In the genomic region with DNA sequence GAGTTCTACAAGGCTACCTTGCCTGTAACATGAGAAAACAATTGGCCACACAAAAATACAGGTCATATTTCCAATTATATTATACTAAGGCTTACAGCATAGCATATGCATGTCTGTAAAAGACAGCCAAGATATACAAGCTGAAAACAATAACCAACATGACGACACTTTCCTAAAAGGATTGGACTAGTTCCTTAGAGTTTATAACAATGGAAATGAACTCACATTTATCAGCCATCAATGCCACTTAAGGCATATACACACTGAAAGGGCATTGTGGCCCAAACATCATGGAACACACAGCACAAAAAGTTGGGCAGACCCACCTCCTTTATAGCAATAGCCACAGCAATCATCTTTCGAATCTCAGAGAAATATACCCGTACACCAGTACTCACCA, we compare ENCODE assay signal across 19 cellular contexts. TPM values are rescaled to one million over a fixed set of nuclear protein-coding genes. Genes with fewer than 3 reads are reported as not detected.
DNase-seq lines count a peak whose midpoint lies in the region; ATAC-seq, FAIRE-seq and TF ChIP-seq lines count a peak whose summit lies in the region.
"Had no signal": no experiment of that assay in that cellular context is flagged by ENCODE, and none has a peak within 500 bp of the region (broad histone marks: within the 10 kb centered on the region; RNA-seq: fewer than 3 reads in every experiment).

No MANE protein-coding gene starts in this region.

- FAIRE-seq in A549 (lab: Jason Lieb, UNC): no peak
- FAIRE-seq: A204.1, D721Med, G401.6, GM12891, H1, HepG2 had no signal

- peaks cover 3% of the 10 kb centered on the region for H3K36me3 Mint-ChIP-seq in mesothelial cell of epicardium
- no peaks in the 10 kb centered on the region for H3K36me3 Mint-ChIP-seq in MCF 10A (ENCODE audit: insufficient read depth, unreplicated experiment)
- H3K36me3 Mint-ChIP-seq: IgD-negative memory B cell had no signal

- 0 out of 3 replicates have a peak overlapping the region, but pooled peaks have one; percentile 3 for H3K4me2 ChIP-seq in A549

- TF ChIP-seq EP300 in A549 (IDR thresholded peaks at IDR 0.05) (no peak), Ishikawa (IDR thresholded peaks at IDR 0.05; ENCODE audit: borderline replicate concordance) (no peak; the same call in 1 of the 2 replicates)

- DNase-seq in A549 (ENCODE audit: low read depth in 1 of 2, low spot score in 1 of 2) (no peak), dermis blood vessel endothelial cell (peak; percentile 59), mesothelial cell of epicardium (ENCODE audit: low spot score in 2 of 2, unreplicated experiment in 2 of 2) (no peak), psoas muscle (no peak), MCF 10A (ENCODE audit: unreplicated experiment) (no peak), MG63 (no peak)
- DNase-seq: AML-193; Caco-2; CD4-positive, alpha-beta T cell; H9 had no signal

- TF ChIP-seq POLR2A in A549 (IDR thresholded peaks at IDR 0.05; ENCODE audit: low read length): no peak

- no TSS peak for BruUV-seq in MCF 10A (replicated peaks; lab: Mats Ljungman, UMichigan)

- H3K27me3 ChIP-seq in psoas muscle (ENCODE audit: insufficient read depth in 3 of 3, low read length in 2 of 3) (no peaks in the 10 kb centered on the region), MG63 (no peaks in the 10 kb centered on the region)

- H3K36me3 ChIP-seq in psoas muscle (ENCODE audit: insufficient read depth in 1 of 2, low read depth in 1 of 2) (no peaks in the 10 kb centered on the region), MG63 (no peaks in the 10 kb centered on the region)

- H3K4me1 ChIP-seq in A549: peaks cover 22% of the 10 kb centered on the region
- peaks cover 11% of the 10 kb centered on the region for H3K4me1 ChIP-seq in psoas muscle

- peak overlapping the region; percentile 49 for H3K27ac Mint-ChIP-seq in mesothelial cell of epicardium
- H3K27ac Mint-ChIP-seq in MCF 10A (ENCODE audit: low read depth, unreplicated experiment): no peak overlapping the region
- H3K27ac Mint-ChIP-seq: CD4-positive, alpha-beta T cell; H9; IgD-negative memory B cell had no signal

- TF ChIP-seq RAD21 in A549 (conservative IDR thresholded peaks at IDR 0.05 in 1 of 2, IDR thresholded peaks at IDR 0.05 in 1 of 2) (no peak), Ishikawa (IDR thresholded peaks at IDR 0.05; ENCODE audit: low read depth) (no peak; the same call in 1 of the 2 replicates)

- ATAC-seq in A549 (no peak; a peak in 1 of 6 replicates), psoas muscle (no peak)
- ATAC-seq: HepG2 had no signal

- H3K4me3 Mint-ChIP-seq in mesothelial cell of epicardium: no peak overlapping the region
- H3K4me3 Mint-ChIP-seq in MCF 10A (ENCODE audit: unreplicated experiment): no peak overlapping the region
- H3K4me3 Mint-ChIP-seq: CD4-positive, alpha-beta T cell; H9; IgD-negative memory B cell had no signal

- peaks cover 48% of the 10 kb centered on the region for H3K4me1 Mint-ChIP-seq in mesothelial cell of epicardium
- no peaks in the 10 kb centered on the region for H3K4me1 Mint-ChIP-seq in MCF 10A (ENCODE audit: insufficient read depth, unreplicated experiment)
- H3K4me1 Mint-ChIP-seq: H9, IgD-negative memory B cell had no signal

- H3K27me3 Mint-ChIP-seq in mesothelial cell of epicardium (ENCODE audit: low read depth) (no peaks in the 10 kb centered on the region), MCF 10A (ENCODE audit: insufficient read depth, unreplicated experiment) (no peaks in the 10 kb centered on the region)
- H3K27me3 Mint-ChIP-seq: CD4-positive, alpha-beta T cell; IgD-negative memory B cell had no signal

- H3K9me3 ChIP-seq in A549 (no peaks in the 10 kb centered on the region), psoas muscle (no peaks in the 10 kb centered on the region), MG63 (no peaks in the 10 kb centered on the region)
- H3K9me3 ChIP-seq: Caco-2 had no signal

- TF ChIP-seq CTCF in A549 (IDR thresholded peaks at IDR 0.05) (no peak), mesothelial cell of epicardium (IDR thresholded peaks at IDR 0.05; ENCODE audit: unreplicated experiment) (no peak), psoas muscle (IDR thresholded peaks at IDR 0.05) (no peak), MCF 10A (IDR thresholded peaks at IDR 0.05; ENCODE audit: unreplicated experiment) (no peak)

- H3K9me3 Mint-ChIP-seq in mesothelial cell of epicardium: peaks cover 10% of the 10 kb centered on the region
- no peaks in the 10 kb centered on the region for H3K9me3 Mint-ChIP-seq in MCF 10A (ENCODE audit: unreplicated experiment)
- H3K9me3 Mint-ChIP-seq: CD4-positive, alpha-beta T cell; H9; IgD-negative memory B cell had no signal

- POLR2A ChIA-PET in A549 (lab: Yijun Ruan, JAX): interaction anchor here (1.0 kb wide), 1 partner anchor 52 kb away, joined by 4 read pairs; a partner anchor contains a TSS
- POLR2A ChIA-PET in MCF 10A (lab: Yijun Ruan, JAX): interaction anchor here (0.8 to 0.9 kb wide), 2 partner anchors 14 to 22 kb away, joined by 3 read pairs; no protein-coding TSS in a partner anchor

- intact Hi-C loops in psoas muscle (cut with DNase I): no loop called here
- intact Hi-C loops in MCF 10A (cut with micrococcal nuclease): no loop called here

- 89% methylated on average over 3 of the region's 3 CpGs for WGBS in A549 (ENCODE audit: missing lambda C conversion rate)
- WGBS in psoas muscle, 3 donors: 74 to 82% (median 78%) methylated on average over 3 of the region's 3 CpGs

- H3K4me3 ChIP-seq in A549 (no peak overlapping the region), psoas muscle (no peak overlapping the region), MG63 (no peak overlapping the region)

- H3K27ac ChIP-seq in A549 (peak overlapping the region in 1 of 2 experiments; percentile 7; a peak in 1 of 6 replicates), psoas muscle (no peak overlapping the region)
- H3K27ac ChIP-seq: C4-2B had no signal

- CTCF ChIA-PET in A549 (lab: Yijun Ruan, JAX) (no interaction called here), MCF 10A (lab: Yijun Ruan, JAX) (no interaction called here)

TF ChIP-seq in A549, 52 proteins besides CTCF, POLR2A, EP300 and RAD21:
- TF ChIP-seq HOXA7 (CRISPR knock-in tag; IDR thresholded peaks at IDR 0.05) (no peak), JUNB (IDR thresholded peaks at IDR 0.05) (no peak), NR3C1 (IDR thresholded peaks at IDR 0.05) (no peak)

TF ChIP-seq in Ishikawa, 13 proteins besides CTCF, POLR2A, EP300 and RAD21:
- peak; percentile 46 for TF ChIP-seq NFIC (IDR thresholded peaks at IDR 0.05)
- TF ChIP-seq FOXM1 (IDR thresholded peaks at IDR 0.05; ENCODE audit: borderline replicate concordance, low read depth): no peak
- TF ChIP-seq CREB1 (IDR thresholded peaks at IDR 0.05; ENCODE audit: low read depth): no peak

RNA-seq across cellular contexts. Expression of a gene that starts 52.0 kb away (rescaled TPM):
- polyA plus RNA-seq in A549 (2011; rRNA removed) (12.3 and 25.0 TPM in 2 replicates), A549 (2017; fragmentation: RNase III; extraction: RNeasy Plus Mini Kit Qiagen cat#74134 plus additional on column Dnase treatment) (6.8 to 9.2 TPM (median 8.2 TPM) in 3 replicates), psoas muscle (10 to 100 TPM in 2 of 3 donors, 1 to 10 TPM in 1; 8.4 to 49.1 (median 19.4) TPM)
- polyA plus RNA-seq in A549 (2012; cell fraction: cytosol; rRNA removed): 2.7 and 3.7 TPM in 2 replicates
- polyA plus RNA-seq in A549 (2012; cell fraction: nucleus; rRNA removed): 0.97 and 1.7 TPM in 2 replicates
- 17.9 and 22.3 TPM in 2 replicates for polyA minus RNA-seq in A549 (2011; rRNA and poly(A)+ RNA removed)
- total RNA-seq in dermis blood vessel endothelial cell (98.0 and 113 TPM in 2 replicates), mesothelial cell of epicardium (152 to 156 TPM (median 154 TPM) in 3 replicates), psoas muscle (10 to 100 TPM; 21.5 to 65.7 (median 34.6) TPM), MCF 10A (2022) (0.15 TPM in 1 of 2 replicates, not detected in the other)
- 0.13 TPM in 1 of 2 replicates, not detected in the other for total RNA-seq in MG63 (2014; rRNA removed; shearing (Covaris generic); ENCODE audit: low replicate concordance)
- total RNA-seq: H1, H9 had no signal

Comparison
In these comparisons a context has a peak if more than half of its experiments do, and no peak if none do; other contexts are left out.
1. RNA of a gene that starts 52.0 kb away (total RNA-seq): 152 to 156 TPM in mesothelial cell of epicardium, 98.0 to 113 TPM in dermis blood vessel endothelial cell and 21.5 to 65.7 TPM in psoas muscle; 0.13 TPM in MG63 and 0.15 TPM in MCF 10A; every median in the first group is over 10 times any median in the second.